Comparison of ENCODE assay signal across 1 cellular context in genomic region chr10:63133056-63133786, GRCh38.
TF ChIP-seq lines count a peak whose summit lies in the region.

Gene NRBF2, plus strand, starts transcription at chr10:63133328. Its CDS starts 143 bp downstream, at chr10:63133471.

TF ChIP-seq in HepG2, 621 proteins besides CTCF, POLR2A, EP300 and RAD21 (continued from another document and continues in another):
- TF ChIP-seq ARID5B (CRISPR knock-in tag; IDR thresholded peaks at IDR 0.05): peak; percentile 54
- no peak; the same call in 1 of the 2 replicates for TF ChIP-seq NFKBIZ (CRISPR knock-in tag; IDR thresholded peaks at IDR 0.05)
- no peak for TF ChIP-seq SUZ12 (IDR thresholded peaks at IDR 0.05; ENCODE audit: low read depth, low read length)
- TF ChIP-seq ZNF841 (CRISPR knock-in tag; IDR thresholded peaks at IDR 0.05; ENCODE audit: borderline replicate concordance): no peak
- TF ChIP-seq SMAD3 (CRISPR knock-in tag; IDR thresholded peaks at IDR 0.05): no peak
- peak; percentile 48 for TF ChIP-seq ZNF18 (CRISPR knock-in tag; IDR thresholded peaks at IDR 0.05; ENCODE audit: insufficient replicate concordance)
- TF ChIP-seq PRPF4 (IDR thresholded peaks at IDR 0.05; ENCODE audit: low read depth, low read length, poor library complexity, severe bottlenecking): no peak
- TF ChIP-seq ZNF546 (CRISPR knock-in tag; conservative IDR thresholded peaks at IDR 0.05): peak; percentile 70; the same call in 1 of the 2 replicates
- peak; percentile 95 for TF ChIP-seq KDM5B (CRISPR knock-in tag; IDR thresholded peaks at IDR 0.05; ENCODE audit: borderline replicate concordance)
- TF ChIP-seq, protein P1, sequence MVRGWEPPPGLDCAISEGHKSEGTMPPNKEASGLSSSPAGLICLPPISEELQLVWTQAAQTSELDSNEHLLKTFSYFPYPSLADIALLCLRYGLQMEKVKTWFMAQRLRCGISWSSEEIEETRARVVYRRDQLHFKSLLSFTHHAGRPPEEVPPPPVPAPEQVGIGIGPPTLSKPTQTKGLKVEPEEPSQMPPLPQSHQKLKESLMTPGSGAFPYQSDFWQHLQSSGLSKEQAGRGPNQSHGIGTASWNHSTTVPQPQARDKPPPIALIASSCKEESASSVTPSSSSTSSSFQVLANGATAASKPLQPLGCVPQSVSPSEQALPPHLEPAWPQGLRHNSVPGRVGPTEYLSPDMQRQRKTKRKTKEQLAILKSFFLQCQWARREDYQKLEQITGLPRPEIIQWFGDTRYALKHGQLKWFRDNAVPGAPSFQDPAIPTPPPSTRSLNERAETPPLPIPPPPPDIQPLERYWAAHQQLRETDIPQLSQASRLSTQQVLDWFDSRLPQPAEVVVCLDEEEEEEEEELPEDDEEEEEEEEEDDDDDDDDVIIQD (CRISPR knock-in tag; IDR thresholded peaks at IDR 0.05; ENCODE audit: low read depth): peak; percentile 96
- TF ChIP-seq ZNF558 (CRISPR knock-in tag; IDR thresholded peaks at IDR 0.05; ENCODE audit: borderline replicate concordance): no peak; the same call in 1 of the 2 replicates
- TF ChIP-seq TCF12 (IDR thresholded peaks at IDR 0.05): no peak
- TF ChIP-seq TCF12 (CRISPR knock-in tag; IDR thresholded peaks at IDR 0.05): peak; percentile 29; the same call in 1 of the 2 replicates
- TF ChIP-seq TBL1XR1 (IDR thresholded peaks at IDR 0.05; ENCODE audit: borderline replicate concordance, low read length, partially characterized antibody): no peak
- TF ChIP-seq ATF4 (CRISPR knock-in tag; IDR thresholded peaks at IDR 0.05): peak in 1 of 2 experiments; percentile 60; a peak in 2 of 4 replicates
- 0 out of 2 replicates have a peak, but pooled peaks have one; percentile 52 for TF ChIP-seq MTERF4 (CRISPR knock-in tag; IDR thresholded peaks at IDR 0.05)
- peak; percentile 18; the same call in 1 of the 2 replicates for TF ChIP-seq ZNF580 (CRISPR knock-in tag; IDR thresholded peaks at IDR 0.05; ENCODE audit: borderline replicate concordance, low read depth)
- peak; percentile 18; the same call in 1 of the 2 replicates for TF ChIP-seq RFXAP (CRISPR knock-in tag; IDR thresholded peaks at IDR 0.05; ENCODE audit: borderline replicate concordance)
- TF ChIP-seq HDAC2 (CRISPR knock-in tag; IDR thresholded peaks at IDR 0.05): peak; percentile 11
- TF ChIP-seq ZNF329 (CRISPR knock-in tag; IDR thresholded peaks at IDR 0.05; ENCODE audit: low read depth): peak; percentile 58; the same call in 1 of the 2 replicates
- peak; percentile 78; the same call in 1 of the 2 replicates for TF ChIP-seq CAMTA2 (CRISPR knock-in tag; IDR thresholded peaks at IDR 0.05; ENCODE audit: borderline replicate concordance)
- TF ChIP-seq, protein P2, sequence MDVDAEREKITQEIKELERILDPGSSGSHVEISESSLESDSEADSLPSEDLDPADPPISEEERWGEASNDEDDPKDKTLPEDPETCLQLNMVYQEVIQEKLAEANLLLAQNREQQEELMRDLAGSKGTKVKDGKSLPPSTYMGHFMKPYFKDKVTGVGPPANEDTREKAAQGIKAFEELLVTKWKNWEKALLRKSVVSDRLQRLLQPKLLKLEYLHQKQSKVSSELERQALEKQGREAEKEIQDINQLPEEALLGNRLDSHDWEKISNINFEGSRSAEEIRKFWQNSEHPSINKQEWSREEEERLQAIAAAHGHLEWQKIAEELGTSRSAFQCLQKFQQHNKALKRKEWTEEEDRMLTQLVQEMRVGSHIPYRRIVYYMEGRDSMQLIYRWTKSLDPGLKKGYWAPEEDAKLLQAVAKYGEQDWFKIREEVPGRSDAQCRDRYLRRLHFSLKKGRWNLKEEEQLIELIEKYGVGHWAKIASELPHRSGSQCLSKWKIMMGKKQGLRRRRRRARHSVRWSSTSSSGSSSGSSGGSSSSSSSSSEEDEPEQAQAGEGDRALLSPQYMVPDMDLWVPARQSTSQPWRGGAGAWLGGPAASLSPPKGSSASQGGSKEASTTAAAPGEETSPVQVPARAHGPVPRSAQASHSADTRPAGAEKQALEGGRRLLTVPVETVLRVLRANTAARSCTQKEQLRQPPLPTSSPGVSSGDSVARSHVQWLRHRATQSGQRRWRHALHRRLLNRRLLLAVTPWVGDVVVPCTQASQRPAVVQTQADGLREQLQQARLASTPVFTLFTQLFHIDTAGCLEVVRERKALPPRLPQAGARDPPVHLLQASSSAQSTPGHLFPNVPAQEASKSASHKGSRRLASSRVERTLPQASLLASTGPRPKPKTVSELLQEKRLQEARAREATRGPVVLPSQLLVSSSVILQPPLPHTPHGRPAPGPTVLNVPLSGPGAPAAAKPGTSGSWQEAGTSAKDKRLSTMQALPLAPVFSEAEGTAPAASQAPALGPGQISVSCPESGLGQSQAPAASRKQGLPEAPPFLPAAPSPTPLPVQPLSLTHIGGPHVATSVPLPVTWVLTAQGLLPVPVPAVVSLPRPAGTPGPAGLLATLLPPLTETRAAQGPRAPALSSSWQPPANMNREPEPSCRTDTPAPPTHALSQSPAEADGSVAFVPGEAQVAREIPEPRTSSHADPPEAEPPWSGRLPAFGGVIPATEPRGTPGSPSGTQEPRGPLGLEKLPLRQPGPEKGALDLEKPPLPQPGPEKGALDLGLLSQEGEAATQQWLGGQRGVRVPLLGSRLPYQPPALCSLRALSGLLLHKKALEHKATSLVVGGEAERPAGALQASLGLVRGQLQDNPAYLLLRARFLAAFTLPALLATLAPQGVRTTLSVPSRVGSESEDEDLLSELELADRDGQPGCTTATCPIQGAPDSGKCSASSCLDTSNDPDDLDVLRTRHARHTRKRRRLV (CRISPR knock-in tag; IDR thresholded peaks at IDR 0.05): peak; percentile 83; the same call in 1 of the 2 replicates
- TF ChIP-seq NCOA2 (CRISPR knock-in tag; IDR thresholded peaks at IDR 0.05): 0 out of 2 replicates have a peak, but pooled peaks have one; percentile 17
- peak; percentile 66; the same call in 1 of the 2 replicates for TF ChIP-seq ZNF749 (CRISPR knock-in tag; IDR thresholded peaks at IDR 0.05; ENCODE audit: borderline replicate concordance)
- peak; percentile 82 for TF ChIP-seq ZNF160 (CRISPR knock-in tag; IDR thresholded peaks at IDR 0.05)
- peak; percentile 89 for TF ChIP-seq ZNF501 (CRISPR knock-in tag; IDR thresholded peaks at IDR 0.05)
- TF ChIP-seq ZNF547 (CRISPR knock-in tag; IDR thresholded peaks at IDR 0.05): 0 out of 2 replicates have a peak, but pooled peaks have one; percentile 24
- peak; percentile 72; the same call in 1 of the 2 replicates for TF ChIP-seq SNAI1 (CRISPR knock-in tag; IDR thresholded peaks at IDR 0.05; ENCODE audit: borderline replicate concordance)
- TF ChIP-seq ZNF275 (CRISPR knock-in tag; IDR thresholded peaks at IDR 0.05; ENCODE audit: borderline replicate concordance): 0 out of 2 replicates have a peak, but pooled peaks have one; percentile 32
- peak; percentile 87 for TF ChIP-seq ZNF891 (CRISPR knock-in tag; IDR thresholded peaks at IDR 0.05)
- TF ChIP-seq, protein P3, sequence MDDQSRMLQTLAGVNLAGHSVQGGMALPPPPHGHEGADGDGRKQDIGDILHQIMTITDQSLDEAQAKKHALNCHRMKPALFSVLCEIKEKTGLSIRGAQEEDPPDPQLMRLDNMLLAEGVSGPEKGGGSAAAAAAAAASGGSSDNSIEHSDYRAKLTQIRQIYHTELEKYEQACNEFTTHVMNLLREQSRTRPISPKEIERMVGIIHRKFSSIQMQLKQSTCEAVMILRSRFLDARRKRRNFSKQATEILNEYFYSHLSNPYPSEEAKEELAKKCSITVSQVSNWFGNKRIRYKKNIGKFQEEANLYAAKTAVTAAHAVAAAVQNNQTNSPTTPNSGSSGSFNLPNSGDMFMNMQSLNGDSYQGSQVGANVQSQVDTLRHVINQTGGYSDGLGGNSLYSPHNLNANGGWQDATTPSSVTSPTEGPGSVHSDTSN (CRISPR knock-in tag; IDR thresholded peaks at IDR 0.05; ENCODE audit: borderline replicate concordance): 0 out of 2 replicates have a peak, but pooled peaks have one; percentile 58
- TF ChIP-seq BHLHE40 (IDR thresholded peaks at IDR 0.05; ENCODE audit: low read length): peak; percentile 95
- no peak for TF ChIP-seq ZNF674 (CRISPR knock-in tag; IDR thresholded peaks at IDR 0.05; ENCODE audit: low read depth)
- TF ChIP-seq GABPB1 (CRISPR knock-in tag; IDR thresholded peaks at IDR 0.05): peak; percentile 91
- TF ChIP-seq HNRNPLL (IDR thresholded peaks at IDR 0.05; ENCODE audit: low read depth, low read length, poor library complexity, severe bottlenecking): peak; percentile 98
- peak; percentile 86 for TF ChIP-seq KAT8 (CRISPR knock-in tag; IDR thresholded peaks at IDR 0.05)
- TF ChIP-seq, protein P4, sequence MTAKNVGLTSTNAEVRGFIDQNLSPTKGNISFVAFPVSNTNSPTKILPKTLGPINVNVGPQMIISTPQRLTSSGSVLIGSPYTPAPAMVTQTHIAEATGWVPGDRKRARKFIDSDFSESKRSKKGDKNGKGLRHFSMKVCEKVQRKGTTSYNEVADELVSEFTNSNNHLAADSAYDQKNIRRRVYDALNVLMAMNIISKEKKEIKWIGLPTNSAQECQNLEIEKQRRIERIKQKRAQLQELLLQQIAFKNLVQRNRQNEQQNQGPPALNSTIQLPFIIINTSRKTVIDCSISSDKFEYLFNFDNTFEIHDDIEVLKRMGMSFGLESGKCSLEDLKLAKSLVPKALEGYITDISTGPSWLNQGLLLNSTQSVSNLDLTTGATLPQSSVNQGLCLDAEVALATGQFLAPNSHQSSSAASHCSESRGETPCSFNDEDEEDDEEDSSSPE (CRISPR knock-in tag; IDR thresholded peaks at IDR 0.05): peak; percentile 71
- TF ChIP-seq ZNF660 (CRISPR knock-in tag; IDR thresholded peaks at IDR 0.05; ENCODE audit: borderline replicate concordance, low read depth): no peak
- TF ChIP-seq, protein P5, sequence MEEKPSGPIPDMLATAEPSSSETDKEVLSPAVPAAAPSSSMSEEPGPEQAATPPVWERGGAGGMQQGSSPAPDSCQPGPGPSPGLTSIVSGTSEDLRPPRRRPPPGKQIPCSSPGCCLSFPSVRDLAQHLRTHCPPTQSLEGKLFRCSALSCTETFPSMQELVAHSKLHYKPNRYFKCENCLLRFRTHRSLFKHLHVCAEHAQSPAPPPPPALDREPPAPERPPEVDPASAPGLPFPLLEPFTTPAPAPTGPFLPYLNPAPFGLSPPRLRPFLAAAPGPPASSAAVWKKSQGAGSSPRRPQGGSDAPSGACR (CRISPR knock-in tag; IDR thresholded peaks at IDR 0.05): peak; percentile 83; the same call in 1 of the 2 replicates
- TF ChIP-seq SALL2 (CRISPR knock-in tag; IDR thresholded peaks at IDR 0.05): peak; percentile 52; the same call in 1 of the 2 replicates
- peak; percentile 48; the same call in 1 of the 2 replicates for TF ChIP-seq GATAD2A (CRISPR knock-in tag; IDR thresholded peaks at IDR 0.05)
